In genomic region chr16:88109726-88110712, GRCh38 we compare ENCODE assay signal across 7 cellular contexts.
DNase-seq lines count a peak whose midpoint lies in the region; ATAC-seq, FAIRE-seq and TF ChIP-seq lines count a peak whose summit lies in the region.
"Not testable (repeated sequence)": the region's sequence is repeated elsewhere in the genome, so short reads cannot be mapped to it uniquely, and the experiment has no call there.

No MANE protein-coding gene starts in this region.

- BruUV-seq in K562 (replicated peaks; lab: Mats Ljungman, UMichigan) = not testable (repeated sequence)

- H3K9me3 ChIP-seq in BLaER1; K562 (replicated peaks; ENCODE audit: control insufficient read depth, insufficient read depth, low read depth, low read length); neuronal stem cell (replicated peaks in 1 of 2; ENCODE audit: control insufficient read depth in 2 of 2, insufficient read depth in 1 of 2, low read depth in 1 of 2, low read length in 2 of 2): not testable (repeated sequence)

- H3K79me2 ChIP-seq in K562 (ENCODE audit: control insufficient read depth, insufficient read depth, low read length) = not testable (repeated sequence)

- not testable (repeated sequence) for H3K27ac ChIP-seq in BLaER1; K562 (ENCODE audit: extremely low read depth, low read depth, low read length); neuronal stem cell (replicated peaks; ENCODE audit: low read length)

- H3K9me3 Mint-ChIP-seq in WTC11, mesothelial cell of epicardium: not testable (repeated sequence)

- TF ChIP-seq POLR2A in K562 (conservative IDR thresholded peaks at IDR 0.05) = not testable (repeated sequence)

- WGBS in K562 (ENCODE audit: insufficient coverage, low coverage, missing lambda C conversion rate) = 3% methylated on average over 22 of the region's 32 CpGs
- WGBS in neuronal stem cell (ENCODE audit: extremely low coverage in 2 of 2, insufficient read length in 2 of 2, insufficient replicate concordance in 1 of 2), 2 donors = no CpG with 5 or more reads among the region's 32 CpGs

- not testable (repeated sequence) for H3K27me3 Mint-ChIP-seq in WTC11 (ENCODE audit: low read depth); mesothelial cell of epicardium (ENCODE audit: low read depth)

- not testable (repeated sequence) for H2AK5ac ChIP-seq in neuronal stem cell (ENCODE audit: low read depth, low read length)

- H3K79me1 ChIP-seq in neuronal stem cell (ENCODE audit: low read depth, low read length) = not testable (repeated sequence)

- not testable (repeated sequence) for H4K91ac ChIP-seq in neuronal stem cell (ENCODE audit: low read depth, low read length, poor library complexity)

- not testable (repeated sequence) for H3K4ac ChIP-seq in neuronal stem cell (ENCODE audit: low read length)

- H3K23ac ChIP-seq in neuronal stem cell (ENCODE audit: low read depth, low read length, poor library complexity) = not testable (repeated sequence)

- not testable (repeated sequence) for H3K36me3 ChIP-seq in BLaER1; K562 (ENCODE audit: control insufficient read depth, insufficient read depth, low read length); neuronal stem cell (replicated peaks in 1 of 2; ENCODE audit: control insufficient read depth in 2 of 2, insufficient read depth in 2 of 2, low read length in 2 of 2)

- TF ChIP-seq CTCF in WTC11 (IDR thresholded peaks at IDR 0.05); K562 (IDR thresholded peaks at IDR 0.05 in 2 of 3, conservative IDR thresholded peaks at IDR 0.05 in 1 of 3; ENCODE audit: insufficient read depth in 2 of 3, low read depth in 1 of 3, low read length in 3 of 3); mesothelial cell of epicardium (IDR thresholded peaks at IDR 0.05; ENCODE audit: unreplicated experiment): not testable (repeated sequence)

- POLR2A ChIA-PET in WTC11 (lab: Charles Lee); K562 (lab: Yijun Ruan, JAX): not testable (repeated sequence)

- H2BK12ac ChIP-seq in neuronal stem cell (ENCODE audit: low read length) = not testable (repeated sequence)

- not testable (repeated sequence) for H3K9ac ChIP-seq in BLaER1; K562 (ENCODE audit: insufficient read depth in 1 of 2, low read depth in 2 of 2, low read length in 2 of 2); neuronal stem cell (ENCODE audit: low read depth, low read length, poor library complexity)

- H3K4me3 Mint-ChIP-seq in WTC11, mesothelial cell of epicardium: not testable (repeated sequence)

- TF ChIP-seq RAD21 in K562 (CRISPR knock-in tag; conservative IDR thresholded peaks at IDR 0.05 in 1 of 2, IDR thresholded peaks at IDR 0.05 in 1 of 2) = not testable (repeated sequence)

- not testable (repeated sequence) for H4K20me1 ChIP-seq in BLaER1; K562 (replicated peaks; ENCODE audit: control insufficient read depth, insufficient read depth, low read length)

- not testable (repeated sequence) for TF ChIP-seq EP300 in K562 (IDR thresholded peaks at IDR 0.05; ENCODE audit: low read length)

- not testable (repeated sequence) for H4K8ac ChIP-seq in neuronal stem cell (ENCODE audit: low read depth, low read length)

- CTCF ChIA-PET in WTC11 (lab: Charles Lee); K562 (lab: Yijun Ruan, JAX; ENCODE audit: low intra/inter-chr PET ratio): not testable (repeated sequence)

- peak overlapping the region; percentile 13 for H3K18ac ChIP-seq in neuronal stem cell (ENCODE audit: low read length)

- H3K4me3 ChIP-seq in BLaER1; K562; neuronal stem cell (ENCODE audit: low read length in 2 of 2): not testable (repeated sequence)

- not testable (repeated sequence) for H2BK5ac ChIP-seq in neuronal stem cell (ENCODE audit: low read length)

- peaks cover 39% of the 10 kb centered on the region for H3K4me1 ChIP-seq in BLaER1
- not testable (repeated sequence) for H3K4me1 ChIP-seq in K562 (replicated peaks in 1 of 2; ENCODE audit: control insufficient read depth in 2 of 2, insufficient read depth in 2 of 2, low read length in 2 of 2); neuronal stem cell (ENCODE audit: control insufficient read depth in 2 of 2, insufficient read depth in 1 of 2, low read depth in 1 of 2, low read length in 2 of 2)

- not testable (repeated sequence) for H3K4me1 Mint-ChIP-seq in WTC11
- H3K4me1 Mint-ChIP-seq in mesothelial cell of epicardium = peaks cover 16% of the 10 kb centered on the region

- H3K14ac ChIP-seq in neuronal stem cell (ENCODE audit: low read length) = not testable (repeated sequence)

- DNase-seq in ELF-1 (ENCODE audit: low read depth, low spot score) (peak; percentile 65), kidney tubule cell (ENCODE audit: low spot score) (peak; percentile 9)
- not testable (repeated sequence) for DNase-seq in WTC11 (ENCODE audit: low spot score); K562 (ENCODE audit: extremely low read depth in 1 of 4, low spot score in 3 of 4); mesothelial cell of epicardium (ENCODE audit: low spot score in 2 of 2, unreplicated experiment in 2 of 2); neuronal stem cell (ENCODE audit: low spot score)

- ATAC-seq in WTC11 = not testable (repeated sequence)
- ATAC-seq in K562 = peak; percentile 26; the same call in 1 of the 3 replicates

- in situ Hi-C loops in K562 (cut with MboI) = not testable (repeated sequence)

- not testable (repeated sequence) for H2AFZ ChIP-seq in K562 (ENCODE audit: low read depth, low read length)
- peak overlapping the region; percentile 73 for H2AFZ ChIP-seq in neuronal stem cell (ENCODE audit: low read length)

- peak overlapping the region; percentile 67 for H3K4me2 ChIP-seq in BLaER1
- not testable (repeated sequence) for H3K4me2 ChIP-seq in K562 (ENCODE audit: insufficient read depth, low read length); neuronal stem cell (ENCODE audit: insufficient read depth, low read length, poor library complexity, severe bottlenecking)

- not testable (repeated sequence) for H3K9me1 ChIP-seq in K562 (ENCODE audit: control insufficient read depth, insufficient read depth, low read length)

- not testable (repeated sequence) for H2BK120ac ChIP-seq in neuronal stem cell (ENCODE audit: low read depth, low read length)

- FAIRE-seq in K562 (lab: Jason Lieb, UNC) = not testable (repeated sequence)

- H3K36me3 Mint-ChIP-seq in WTC11, mesothelial cell of epicardium: not testable (repeated sequence)

- intact Hi-C loops in K562 (cut with micrococcal nuclease) = not testable (repeated sequence)

- H3K27ac Mint-ChIP-seq in WTC11 (peak overlapping the region; percentile 50; the same call in 1 of the 2 replicates), mesothelial cell of epicardium (peak overlapping the region; percentile 61)

- H3K27me3 ChIP-seq in BLaER1 = peaks cover 24% of the 10 kb centered on the region
- H3K27me3 ChIP-seq in K562 (ENCODE audit: control insufficient read depth in 2 of 2, insufficient read depth in 2 of 2, low read length in 2 of 2) = peaks cover 7 to 53% of the 10 kb centered on the region in 2 experiments; a peak in 4 of 5 replicates
- H3K27me3 ChIP-seq in neuronal stem cell (ENCODE audit: control insufficient read depth in 3 of 3, insufficient read depth in 3 of 3, low read depth in 1 of 3, low read length in 3 of 3) = not testable (repeated sequence)

- H2BK15ac ChIP-seq in neuronal stem cell (ENCODE audit: low read length) = not testable (repeated sequence)
